ENCODE assay signal across 8 cellular contexts in the genomic region with DNA sequence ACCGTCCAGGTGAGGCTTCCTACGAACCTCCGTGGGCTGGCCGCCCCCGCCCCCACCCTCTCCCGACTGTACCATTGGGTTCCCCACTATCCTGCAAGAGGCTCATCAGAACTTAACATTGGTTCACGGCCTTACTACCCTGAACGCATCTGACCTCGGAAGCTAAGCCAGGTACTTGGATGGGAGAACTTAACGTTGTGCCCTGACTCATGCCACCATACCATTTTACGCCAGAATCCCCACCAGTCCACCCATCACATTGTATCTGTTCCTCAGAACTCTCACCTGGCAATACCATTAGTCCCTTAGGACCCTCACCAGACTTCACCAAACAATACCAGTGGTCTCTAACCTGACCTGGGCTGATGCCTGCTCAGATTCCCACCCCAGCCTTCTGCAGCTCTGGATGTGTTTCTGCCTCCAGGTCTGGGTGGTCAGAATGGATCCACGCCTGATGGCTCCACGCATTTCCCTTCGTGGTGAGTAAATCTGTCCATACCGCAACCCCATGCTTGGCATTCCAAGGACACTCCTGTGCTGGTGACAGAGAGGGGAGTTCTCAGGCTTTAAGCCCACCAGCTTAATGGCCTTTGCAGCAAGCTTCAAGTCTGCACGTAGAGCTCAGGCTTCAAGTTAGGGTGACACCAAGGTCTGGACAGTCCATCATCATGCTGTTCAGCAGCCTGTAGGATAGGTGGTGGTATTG. TPM values are rescaled to one million over a fixed set of nuclear protein-coding genes. Genes with fewer than 3 reads are reported as not detected.
DNase-seq lines count a peak whose midpoint lies in the region; ATAC-seq, FAIRE-seq and TF ChIP-seq lines count a peak whose summit lies in the region.

No MANE protein-coding gene starts in this region.

- no peak for ATAC-seq in HCT116
- no peak for ATAC-seq in activated CD4-positive, CD25-positive, alpha-beta regulatory T cell treated with anti-CD3 and anti-CD28 coated beads, Interleukin-2, amount 50 U/mL, for 24 hours

- CTCF ChIA-PET in HCT116 (lab: Charles Lee), result interaction anchor here (0.9 to 1.7 kb wide), 3 partner anchors 8 to 37 kb away, joined by 3 to 4 read pairs (median 3); partner anchors contain the start of gene NICN1

- H3K9ac ChIP-seq in HCT116 (ENCODE audit: low read length), result peak overlapping the region; percentile 98
- peak overlapping the region; percentile 97 for H3K9ac ChIP-seq in skeletal muscle satellite cell (ENCODE audit: low read depth, low read length)

- H3K36me3 ChIP-seq in HCT116 (ENCODE audit: control insufficient read depth in 1 of 2, insufficient read depth in 2 of 2, low read length in 2 of 2), result peaks cover 0 to 17% of the 10 kb centered on the region in 2 experiments; a peak in 1 of 4 replicates
- peaks cover 36% of the 10 kb centered on the region for H3K36me3 ChIP-seq in left ventricle myocardium inferior
- H3K36me3 ChIP-seq in skeletal muscle satellite cell (ENCODE audit: insufficient read depth, low read length), result peaks cover 16% of the 10 kb centered on the region

- POLR2A ChIA-PET in HCT116 (lab: Charles Lee), result interaction anchor here (0.6 to 2.3 kb wide), 3 partner anchors 8 to 814 kb away, joined by 3 to 13 read pairs (median 9); partner anchors contain the start of gene USP4

- no peak for TF ChIP-seq CTCF in HCT116 (IDR thresholded peaks at IDR 0.05 in 2 of 3, conservative IDR thresholded peaks at IDR 0.05 in 1 of 3; ENCODE audit: borderline replicate concordance in 1 of 3, insufficient read depth in 1 of 3, low read depth in 2 of 3, low read length in 2 of 3)
- no peak for TF ChIP-seq CTCF in WI38 (IDR thresholded peaks at IDR 0.05; ENCODE audit: low read depth, low read length)
- TF ChIP-seq CTCF in left ventricle myocardium inferior (IDR thresholded peaks at IDR 0.05; ENCODE audit: borderline replicate concordance), result no peak

- no peak for DNase-seq in HCT116 (ENCODE audit: low read depth, low spot score)
- DNase-seq in left ventricle myocardium inferior, result no peak
- DNase-seq in activated CD4-positive, alpha-beta T cell treated with anti-CD3 and anti-CD28 coated beads for 1 hour, result no peak
- no peak for DNase-seq in urothelium cell line (ENCODE audit: low spot score)
- DNase-seq in frontal cortex (ENCODE audit: low spot score in 2 of 2), result no peak

- intact Hi-C loops in HCT116 (cut with micrococcal nuclease), result loop anchor here (1.0 to 2.0 kb wide), 2 partner anchors 54 to 72 kb away; partner anchors contain the start of genes GPX1 and USP4
- intact Hi-C loops in left ventricle myocardium inferior (cut with micrococcal nuclease), result no loop called here

- BruUV-seq in HCT116 (replicated peaks; lab: Mats Ljungman, UMichigan), result no TSS peak

- H3K27me3 ChIP-seq in HCT116 (ENCODE audit: insufficient read depth, low read length), result no peaks in the 10 kb centered on the region
- H3K27me3 ChIP-seq in left ventricle myocardium inferior (ENCODE audit: low read depth), result no peaks in the 10 kb centered on the region
- no peaks in the 10 kb centered on the region for H3K27me3 ChIP-seq in skeletal muscle satellite cell (ENCODE audit: control insufficient read depth, insufficient read depth, low read length)

- RAD21 ChIA-PET in HCT116 (lab: Charles Lee; ENCODE audit: low non-redundant PET in 1 of 2, low total read pairs in 2 of 2, uncharacterized antibody in 2 of 2, unreplicated experiment in 2 of 2), result no interaction called here

- peak overlapping the region; percentile 94 to 95 for H3K4me3 ChIP-seq in HCT116 (replicated peaks in 1 of 2; ENCODE audit: low read depth in 1 of 2, low read length in 2 of 2)
- peak overlapping the region; percentile 68 for H3K4me3 ChIP-seq in WI38 (ENCODE audit: low read depth, low read length)
- peak overlapping the region; percentile 87 for H3K4me3 ChIP-seq in left ventricle myocardium inferior
- peak overlapping the region; percentile 83 for H3K4me3 ChIP-seq in skeletal muscle satellite cell (ENCODE audit: low read length)

- no peaks in the 10 kb centered on the region for H3K9me2 ChIP-seq in HCT116 (ENCODE audit: insufficient read depth)

- H3K79me2 ChIP-seq in HCT116 (ENCODE audit: insufficient read depth, low read length), result peaks cover 57% of the 10 kb centered on the region

- TF ChIP-seq RAD21 in HCT116 (IDR thresholded peaks at IDR 0.05; ENCODE audit: low read depth), result no peak

- TF ChIP-seq POLR2A in HCT116 (IDR thresholded peaks at IDR 0.05; ENCODE audit: borderline replicate concordance, extremely low read depth, insufficient read depth, insufficient read length), result no peak

- peaks cover 25 to 58% of the 10 kb centered on the region in 2 experiments; a peak in 3 of 4 replicates for H3K4me1 ChIP-seq in HCT116 (ENCODE audit: control insufficient read depth in 1 of 2, insufficient read depth in 2 of 2, low read length in 2 of 2)
- peaks cover 93% of the 10 kb centered on the region for H3K4me1 ChIP-seq in left ventricle myocardium inferior
- H3K4me1 ChIP-seq in skeletal muscle satellite cell (ENCODE audit: control insufficient read depth, insufficient read depth, low read length), result peaks cover 24% of the 10 kb centered on the region

- FAIRE-seq in urothelium cell line (lab: Jason Lieb, UNC), result no peak
- no peak for FAIRE-seq in frontal cortex (lab: Jason Lieb, UNC)

- H3K9me3 ChIP-seq in HCT116 (ENCODE audit: control insufficient read depth in 1 of 2, insufficient read depth in 1 of 2, low read depth in 1 of 2, low read length in 2 of 2) (no peaks in the 10 kb centered on the region), left ventricle myocardium inferior (replicated peaks) (no peaks in the 10 kb centered on the region), skeletal muscle satellite cell (replicated peaks; ENCODE audit: low read length) (no peaks in the 10 kb centered on the region)

- H3K27ac ChIP-seq in HCT116 (ENCODE audit: low read depth, low read length), result peak overlapping the region; percentile 81
- H3K27ac ChIP-seq in left ventricle myocardium inferior (replicated peaks), result peak overlapping the region; percentile 98

- no peak overlapping the region for H2AFZ ChIP-seq in HCT116 (ENCODE audit: low read depth, low read length, poor library complexity, severe bottlenecking)

- H3K4me2 ChIP-seq in HCT116 (ENCODE audit: low read length), result peak overlapping the region; percentile 99
- H3K4me2 ChIP-seq in skeletal muscle satellite cell (ENCODE audit: low read length), result peak overlapping the region; percentile 97

- peaks cover 23% of the 10 kb centered on the region; the same call in 1 of the 2 replicates for H4K20me1 ChIP-seq in HCT116 (ENCODE audit: insufficient read depth)

TF ChIP-seq in HCT116, 20 proteins besides CTCF, POLR2A, EP300 and RAD21:
- 0 out of 2 replicates have a peak, but pooled peaks have one; percentile 10 for TF ChIP-seq ZFX (IDR thresholded peaks at IDR 0.05)
- TF ChIP-seq EZH2 (IDR thresholded peaks at IDR 0.05), result no peak
- no peak for TF ChIP-seq CEBPB (IDR thresholded peaks at IDR 0.05; ENCODE audit: low read depth)
- no peak for TF ChIP-seq SIN3A (IDR thresholded peaks at IDR 0.05; ENCODE audit: low read depth)

RNA-seq across cellular contexts. Expression of gene TCTA, which starts 0.6 kb away (rescaled TPM):
- total RNA-seq in HCT116 (2021; ENCODE audit: unreplicated experiment) (11.9 TPM), left ventricle myocardium inferior (17.7 TPM), frontal cortex (11.0 TPM)
- 8.0 and 11.1 TPM in 2 replicates for polyA plus RNA-seq in HCT116 (2012)
- total RNA-seq in skeletal muscle satellite cell (2012; rRNA removed), result 16.8 and 17.7 TPM in 2 replicates

RNA-seq across cellular contexts. Expression of gene RHOA, which starts 1.0 kb away (rescaled TPM):
- 497 TPM for total RNA-seq in HCT116 (2021; ENCODE audit: unreplicated experiment)
- polyA plus RNA-seq in HCT116 (2012), result 389 and 390 TPM in 2 replicates
- 247 TPM for total RNA-seq in left ventricle myocardium inferior
- 622 and 735 TPM in 2 replicates for total RNA-seq in skeletal muscle satellite cell (2012; rRNA removed)
- 143 TPM for total RNA-seq in frontal cortex

RNA-seq across cellular contexts. Expression of gene AMT, which starts 9.5 kb away (rescaled TPM):
- total RNA-seq in HCT116 (2021; ENCODE audit: unreplicated experiment) (4.8 TPM), left ventricle myocardium inferior (29.0 TPM), frontal cortex (1.6 TPM)
- 7.7 and 8.2 TPM in 2 replicates for polyA plus RNA-seq in HCT116 (2012)
- not detected in 2 replicates for total RNA-seq in skeletal muscle satellite cell (2012; rRNA removed)

RNA-seq across cellular contexts. Expression of gene NICN1, which starts 16.3 kb away (rescaled TPM):
- 11.3 TPM for total RNA-seq in HCT116 (2021; ENCODE audit: unreplicated experiment)
- 6.8 and 9.0 TPM in 2 replicates for polyA plus RNA-seq in HCT116 (2012)
- total RNA-seq in left ventricle myocardium inferior, result 19.4 TPM
- total RNA-seq in skeletal muscle satellite cell (2012; rRNA removed), result 2.0 and 4.6 TPM in 2 replicates
- total RNA-seq in frontal cortex, result 6.5 TPM

RNA-seq across cellular contexts. Expression of gene GPX1, which starts 54.6 kb away (rescaled TPM):
- 330 TPM for total RNA-seq in HCT116 (2021; ENCODE audit: unreplicated experiment)
- polyA plus RNA-seq in HCT116 (2012), result 429 and 439 TPM in 2 replicates
- total RNA-seq in left ventricle myocardium inferior, result 115 TPM
- total RNA-seq in skeletal muscle satellite cell (2012; rRNA removed), result 205 and 329 TPM in 2 replicates
- total RNA-seq in frontal cortex, result 80.3 TPM
